ENCODE assay signal across 8 cellular contexts in the genomic region with DNA sequence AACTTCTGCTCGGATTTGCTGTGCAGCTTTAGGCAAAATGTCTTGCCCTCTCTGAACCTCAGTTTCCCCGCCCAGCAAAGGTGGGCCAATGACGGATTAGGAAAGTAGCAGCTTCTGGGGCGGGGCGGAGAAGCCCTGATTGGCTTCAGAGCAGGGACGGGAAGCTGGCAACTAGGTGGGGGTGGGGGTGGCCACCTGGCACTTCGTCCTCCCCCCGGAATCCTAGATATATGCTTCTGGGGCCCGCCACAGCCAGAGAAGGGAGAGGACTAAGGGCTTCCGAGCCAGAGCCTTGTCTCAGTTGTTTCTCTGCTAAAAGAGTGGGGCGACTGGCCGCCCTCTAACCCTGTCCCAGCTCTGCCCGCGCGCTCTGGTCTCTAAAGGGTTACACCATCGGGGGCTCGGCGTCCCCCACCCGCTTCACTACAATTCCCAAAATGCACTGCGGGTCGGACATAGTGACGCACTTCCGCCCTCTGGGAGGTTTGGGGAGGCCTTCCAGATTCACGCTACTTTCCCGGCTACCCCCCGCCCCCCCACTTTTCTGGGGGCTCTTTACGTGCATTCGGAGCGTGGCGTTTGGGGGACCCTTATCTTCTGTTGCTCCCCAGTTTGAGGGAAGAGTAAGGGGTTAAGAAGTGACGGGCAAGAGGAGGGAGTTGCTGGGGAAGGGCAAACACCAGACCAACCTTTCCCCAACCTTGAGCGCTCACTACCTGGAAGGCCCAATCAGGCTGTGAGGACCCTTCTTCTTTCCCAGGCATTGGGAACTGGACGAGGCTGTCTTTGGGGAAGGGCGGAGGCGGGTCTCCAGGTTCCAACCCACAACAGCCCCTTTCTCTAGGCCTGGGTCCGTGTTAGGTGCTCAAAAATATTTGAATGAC. TPM values are rescaled to one million over a fixed set of nuclear protein-coding genes. Genes with fewer than 3 reads are reported as not detected.
A peak's percentile ranks its signal among the peaks of the same experiment; 100 is the strongest.
DNase-seq lines count a peak whose midpoint lies in the region; ATAC-seq, FAIRE-seq and TF ChIP-seq lines count a peak whose summit lies in the region.

No MANE protein-coding gene starts in this region.

- ATAC-seq in HG03196 (IDR thresholded peaks at IDR 0.05; ENCODE audit: unreplicated experiment): peak; percentile 45
- peak; percentile 77 for ATAC-seq in activated CD4-positive, CD25-positive, alpha-beta regulatory T cell treated with anti-CD3 and anti-CD28 coated beads, Interleukin-2, amount 50 U/mL, for 24 hours

- POLR2A ChIA-PET in AG04450 (lab: Yijun Ruan, JAX): interaction anchor here (1.0 to 1.1 kb wide), 3 partner anchors 16 to 116 kb away, joined by 6 to 8 read pairs (median 8); partner anchors contain the start of gene MYPOP

- in situ Hi-C loops in GM18951 (cut with MboI; ENCODE audit: low sequenced_read_pairs, unreplicated experiment): no loop called here

- DNase-seq in AG04450 (ENCODE audit: low read depth, low spot score) (peak; percentile 73), NCI-H446 (lab: John Stamatoyannopoulos, UW) (peak; percentile 91 to 93), cerebellar cortex (ENCODE audit: low spot score) (peak; percentile 97), keratinocyte (ENCODE audit: low read depth, low spot score) (peak; percentile 76)
- DNase-seq in stimulated activated CD4-positive, alpha-beta T cell treated with anti-CD3 and anti-CD28 coated beads, Interleukin-12 subunit alpha, Interleukin-12 subunit beta, amount 100 ng/mL, for 4 hours: peak; percentile 81

- H2AFZ ChIP-seq in keratinocyte (ENCODE audit: control insufficient read depth, low read length): peak overlapping the region; percentile 99

- FAIRE-seq in keratinocyte (lab: Jason Lieb, UNC): peak; percentile 90

- peaks cover 8% of the 10 kb centered on the region for H3K79me2 ChIP-seq in keratinocyte (ENCODE audit: control insufficient read depth, insufficient read depth, low read length)

- H3K36me3 ChIP-seq in keratinocyte (ENCODE audit: control insufficient read depth in 2 of 2, extremely low read depth in 1 of 2, insufficient read depth in 2 of 2, low read length in 2 of 2): peaks cover 0 to 4% of the 10 kb centered on the region in 2 experiments

- TF ChIP-seq POLR2A in GM18951 (IDR thresholded peaks at IDR 0.05; ENCODE audit: extremely low read depth, insufficient read depth, insufficient read length): peak; percentile 62

- TF ChIP-seq CTCF in AG04450 (IDR thresholded peaks at IDR 0.05; ENCODE audit: low read depth, low read length) (no peak), keratinocyte (optimal IDR thresholded peaks at IDR 0.05 in 1 of 3, IDR thresholded peaks at IDR 0.05 in 1 of 3, conservative IDR thresholded peaks at IDR 0.05 in 1 of 3; ENCODE audit: extremely low read depth in 1 of 3, insufficient read depth in 2 of 3, low read length in 3 of 3) (no peak)

- H3K27me3 ChIP-seq in AG04450 (ENCODE audit: control insufficient read depth, insufficient read depth, low read length) (no peaks in the 10 kb centered on the region), keratinocyte (ENCODE audit: control insufficient read depth, extremely low read depth, insufficient read depth, low read length) (peaks cover 7% of the 10 kb centered on the region)

- dilution Hi-C loops in keratinocyte (cut with MboI; ENCODE audit: extremely low pct_ligation_motif_present, low sequenced_read_pairs): no loop called here

- H3K9me1 ChIP-seq in keratinocyte (ENCODE audit: control insufficient read depth, extremely low read depth, insufficient read depth, low read length): no peaks in the 10 kb centered on the region

- H3K27ac ChIP-seq in AG04450 (ENCODE audit: low read depth, low read length) (peak overlapping the region; percentile 91), keratinocyte (ENCODE audit: control insufficient read depth, insufficient read depth, low read length) (peak overlapping the region; percentile 94)

- peaks cover 14% of the 10 kb centered on the region for H3K4me1 ChIP-seq in keratinocyte (ENCODE audit: control insufficient read depth, extremely low read depth, insufficient read depth, low read length)

- H4K20me1 ChIP-seq in keratinocyte (ENCODE audit: control insufficient read depth, extremely low read depth, insufficient read depth, low read length): no peaks in the 10 kb centered on the region

- peaks cover 6% of the 10 kb centered on the region; the same call in 1 of the 2 replicates for H3K9me3 ChIP-seq in AG04450 (ENCODE audit: control insufficient read depth, insufficient read depth, low read length)
- no peaks in the 10 kb centered on the region for H3K9me3 ChIP-seq in keratinocyte (ENCODE audit: control insufficient read depth, low read depth, low read length)

- CTCF ChIA-PET in AG04450 (lab: Charles Lee): no interaction called here

- peak overlapping the region; percentile 94 for H3K9ac ChIP-seq in keratinocyte (ENCODE audit: control insufficient read depth, extremely low read depth, insufficient read depth, low read length)

- H3K4me3 ChIP-seq in AG04450 (ENCODE audit: low read depth, low read length) (peak overlapping the region; percentile 73), keratinocyte (ENCODE audit: control insufficient read depth in 2 of 3, extremely low read depth in 1 of 3, insufficient read depth in 2 of 3, low read depth in 1 of 3, low read length in 3 of 3) (peak overlapping the region; percentile 65 to 89 (median 82))

- peak overlapping the region; percentile 96 for H3K4me2 ChIP-seq in keratinocyte (ENCODE audit: control insufficient read depth, extremely low read depth, insufficient read depth, low read depth, low read length)

RNA-seq across cellular contexts. Expression of gene IRF2BP1, which starts 0.7 kb away (rescaled TPM):
- polyA plus RNA-seq in AG04450 (2011; rRNA removed): 5.0 and 6.5 TPM in 2 replicates
- polyA minus RNA-seq in AG04450 (2011; rRNA and poly(A)+ RNA removed): 5.9 and 7.0 TPM in 2 replicates
- 1.7 to 3.1 TPM (median 3.1 TPM) in 3 replicates for polyA plus RNA-seq in keratinocyte
- polyA plus RNA-seq in keratinocyte (2011; ENCODE audit: low read depth): 2.6 TPM
- polyA plus RNA-seq in keratinocyte (2011; cell fraction: cytosol; rRNA removed): 1.3 and 4.1 TPM in 2 replicates
- 2.9 and 4.1 TPM in 2 replicates for polyA plus RNA-seq in keratinocyte (2011; cell fraction: nucleus; rRNA removed)
- polyA plus RNA-seq in keratinocyte (2012; ENCODE audit: low replicate concordance): 4.1 and 6.2 TPM in 2 replicates
- polyA minus RNA-seq in keratinocyte: 1.6 to 2.8 TPM (median 1.7 TPM) in 3 replicates
- 15.3 TPM for polyA minus RNA-seq in keratinocyte (2011; cell fraction: cytosol; rRNA and poly(A)+ RNA removed)
- 3.6 and 5.8 TPM in 2 replicates for polyA minus RNA-seq in keratinocyte (2011; cell fraction: nucleus; rRNA and poly(A)+ RNA removed)

RNA-seq across cellular contexts. Expression of gene MYPOP, which starts 15.7 kb away (rescaled TPM):
- 1.4 and 1.6 TPM in 2 replicates for polyA plus RNA-seq in AG04450 (2011; rRNA removed)
- 0.70 and 1.4 TPM in 2 replicates for polyA minus RNA-seq in AG04450 (2011; rRNA and poly(A)+ RNA removed)
- 1.1 to 1.6 TPM (median 1.3 TPM) in 3 replicates for polyA plus RNA-seq in keratinocyte
- 0.82 TPM for polyA plus RNA-seq in keratinocyte (2011; ENCODE audit: low read depth)
- polyA plus RNA-seq in keratinocyte (2011; cell fraction: cytosol; rRNA removed): 1.6 and 2.6 TPM in 2 replicates
- polyA plus RNA-seq in keratinocyte (2011; cell fraction: nucleus; rRNA removed): 3.1 and 5.5 TPM in 2 replicates
- 4.1 and 4.6 TPM in 2 replicates for polyA plus RNA-seq in keratinocyte (2012; ENCODE audit: low replicate concordance)
- 0.30 to 4.5 TPM (median 0.35 TPM) in 3 replicates for polyA minus RNA-seq in keratinocyte
- 3.8 TPM for polyA minus RNA-seq in keratinocyte (2011; cell fraction: cytosol; rRNA and poly(A)+ RNA removed)
- polyA minus RNA-seq in keratinocyte (2011; cell fraction: nucleus; rRNA and poly(A)+ RNA removed): 1.2 and 1.8 TPM in 2 replicates

RNA-seq across cellular contexts. Expression of gene FOXA3, which starts 22.5 kb away (rescaled TPM):
- polyA plus RNA-seq in AG04450 (2011; rRNA removed): not detected in 2 replicates
- polyA minus RNA-seq in AG04450 (2011; rRNA and poly(A)+ RNA removed): not detected in 2 replicates
- polyA plus RNA-seq in keratinocyte: 0.03 to 0.05 TPM in 2 of 3 replicates, not detected in the other
- polyA plus RNA-seq in keratinocyte (2011; ENCODE audit: low read depth): not detected
- 0.05 TPM in 1 of 2 replicates, not detected in the other for polyA plus RNA-seq in keratinocyte (2011; cell fraction: cytosol; rRNA removed)
- not detected in 2 replicates for polyA plus RNA-seq in keratinocyte (2011; cell fraction: nucleus; rRNA removed)
- polyA plus RNA-seq in keratinocyte (2012; ENCODE audit: low replicate concordance): not detected in 2 replicates
- polyA minus RNA-seq in keratinocyte: not detected in 3 replicates
- polyA minus RNA-seq in keratinocyte (2011; cell fraction: cytosol; rRNA and poly(A)+ RNA removed): not detected
- not detected in 2 replicates for polyA minus RNA-seq in keratinocyte (2011; cell fraction: nucleus; rRNA and poly(A)+ RNA removed)

RNA-seq across cellular contexts. Expression of gene SYMPK, which starts 23.7 kb away (rescaled TPM):
- 54.3 and 63.1 TPM in 2 replicates for polyA plus RNA-seq in AG04450 (2011; rRNA removed)
- polyA minus RNA-seq in AG04450 (2011; rRNA and poly(A)+ RNA removed): 71.8 and 83.3 TPM in 2 replicates
- 43.8 to 63.2 TPM (median 56.0 TPM) in 3 replicates for polyA plus RNA-seq in keratinocyte
- 51.1 TPM for polyA plus RNA-seq in keratinocyte (2011; ENCODE audit: low read depth)
- polyA plus RNA-seq in keratinocyte (2011; cell fraction: cytosol; rRNA removed): 43.6 and 48.5 TPM in 2 replicates
- polyA plus RNA-seq in keratinocyte (2011; cell fraction: nucleus; rRNA removed): 105 and 128 TPM in 2 replicates
- 29.5 and 45.4 TPM in 2 replicates for polyA plus RNA-seq in keratinocyte (2012; ENCODE audit: low replicate concordance)
- 82.5 to 138 TPM (median 95.2 TPM) in 3 replicates for polyA minus RNA-seq in keratinocyte
- polyA minus RNA-seq in keratinocyte (2011; cell fraction: cytosol; rRNA and poly(A)+ RNA removed): 75.6 TPM
- 44.7 and 61.0 TPM in 2 replicates for polyA minus RNA-seq in keratinocyte (2011; cell fraction: nucleus; rRNA and poly(A)+ RNA removed)

RNA-seq across cellular contexts. Expression of gene NANOS2, which starts 27.9 kb away (rescaled TPM):
- not detected in 2 replicates for polyA plus RNA-seq in AG04450 (2011; rRNA removed)
- not detected in 2 replicates for polyA minus RNA-seq in AG04450 (2011; rRNA and poly(A)+ RNA removed)
- not detected in 3 replicates for polyA plus RNA-seq in keratinocyte
- polyA plus RNA-seq in keratinocyte (2011; ENCODE audit: low read depth): not detected
- not detected in 2 replicates for polyA plus RNA-seq in keratinocyte (2011; cell fraction: cytosol; rRNA removed)
- polyA plus RNA-seq in keratinocyte (2011; cell fraction: nucleus; rRNA removed): not detected in 2 replicates
- not detected in 2 replicates for polyA plus RNA-seq in keratinocyte (2012; ENCODE audit: low replicate concordance)
- polyA minus RNA-seq in keratinocyte: not detected in 3 replicates
- polyA minus RNA-seq in keratinocyte (2011; cell fraction: cytosol; rRNA and poly(A)+ RNA removed): not detected
- polyA minus RNA-seq in keratinocyte (2011; cell fraction: nucleus; rRNA and poly(A)+ RNA removed): not detected in 2 replicates

Comparison
In these comparisons a context has a peak if more than half of its experiments do, and no peak if none do; other contexts are left out.
1. Peak in every context shown above with its lines: DNase-seq, ATAC-seq, H3K4me3 ChIP-seq and H3K27ac ChIP-seq.